Comparison of ENCODE assay signal across 1 cellular context in genomic region chr9:99445377-99445891, GRCh38.
TF ChIP-seq lines count a peak whose summit lies in the region.

No MANE protein-coding gene starts in this region.

TF ChIP-seq in GM23338, 12 proteins besides CTCF, POLR2A, EP300 and RAD21 (continued from another document):
- TF ChIP-seq ZNF462 (CRISPR knock-in tag; IDR thresholded peaks at IDR 0.05) = no peak
- TF ChIP-seq JUNB (IDR thresholded peaks at IDR 0.05; ENCODE audit: unreplicated experiment) = no peak
- TF ChIP-seq ETS1 (IDR thresholded peaks at IDR 0.05) = no peak
- no peak for TF ChIP-seq EZH2 (IDR thresholded peaks at IDR 0.05; ENCODE audit: low read depth, unreplicated experiment)
- TF ChIP-seq REST (IDR thresholded peaks at IDR 0.05; ENCODE audit: unreplicated experiment) = no peak
- TF ChIP-seq NANOG (IDR thresholded peaks at IDR 0.05; ENCODE audit: borderline replicate concordance) = no peak
- TF ChIP-seq ZNF331 (CRISPR knock-in tag; IDR thresholded peaks at IDR 0.05; ENCODE audit: low read depth) = no peak
